ENCODE assay signal across 9 cellular contexts in the genomic region with DNA sequence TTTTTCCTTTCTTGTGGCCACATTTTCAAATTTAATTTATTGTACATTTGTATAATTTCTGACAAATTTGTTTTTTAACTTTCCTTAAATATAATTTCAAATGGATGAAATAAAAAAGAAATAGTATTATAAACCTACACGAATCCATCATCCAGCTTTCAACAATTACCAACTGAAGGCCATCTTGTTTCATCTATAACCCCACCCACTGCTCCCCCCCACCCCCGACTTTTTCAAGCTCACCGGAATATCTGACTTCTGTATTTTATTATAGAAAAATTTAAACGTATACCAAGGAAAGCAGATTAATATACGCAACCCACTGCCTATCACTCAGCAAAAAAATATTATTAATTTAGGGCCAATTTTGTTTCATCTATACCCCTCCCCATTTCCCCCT. TPM values are rescaled to one million over a fixed set of nuclear protein-coding genes. Genes with fewer than 3 reads are reported as not detected.
A peak's percentile ranks its signal among the peaks of the same experiment; 100 is the strongest.
DNase-seq lines count a peak whose midpoint lies in the region; ATAC-seq and TF ChIP-seq lines count a peak whose summit lies in the region.
"Had no signal": no experiment of that assay in that cellular context is flagged by ENCODE, and none has a peak within 500 bp of the region (broad histone marks: within the 10 kb centered on the region; RNA-seq: fewer than 3 reads in every experiment).

No MANE protein-coding gene starts in this region.

- peak overlapping the region; percentile 64 to 89 (median 80) for H3K4me3 ChIP-seq in subcutaneous abdominal adipose tissue (ENCODE audit: low read depth in 1 of 5, low read length in 5 of 5)

- H3K9ac ChIP-seq in subcutaneous abdominal adipose tissue (ENCODE audit: low read length in 5 of 5) = peak overlapping the region in 2 of 5 donors; percentile 86 to 89

- peak; percentile 3 for DNase-seq in activated CD4-positive, alpha-beta T cell treated with anti-CD3 and anti-CD28 coated beads for 48 hours
- DNase-seq in activated CD4-positive, alpha-beta T cell treated with anti-CD3 and anti-CD28 coated beads, Interleukin-2, amount 50 U/mL, for 1 hour = no peak
- DNase-seq in SK-MEL-5 (ENCODE audit: low read depth, low spot score) (peak; percentile 5), foreskin keratinocyte (no peak), SHP77 treated with DMSO at 0.1 percent for 48 hours (lab: John Stamatoyannopoulos, UW) (no peak)
- DNase-seq: stimulated activated CD4-positive, alpha-beta T cell treated with anti-CD3 and anti-CD28 coated beads, Interleukin-4, amount 100 ng/mL, for 24 hours had no signal

- H3K4me1 ChIP-seq in foreskin keratinocyte (peaks cover 6% of the 10 kb centered on the region), subcutaneous abdominal adipose tissue (ENCODE audit: control insufficient read depth in 5 of 5, insufficient read depth in 5 of 5, low read length in 5 of 5) (peaks cover 5 to 15% (median 6%) of the 10 kb centered on the region in 5 donors)

- no peaks in the 10 kb centered on the region for H3K27me3 ChIP-seq in foreskin keratinocyte
- peaks cover 0 to 5% (median 2%) of the 10 kb centered on the region in 5 donors for H3K27me3 ChIP-seq in subcutaneous abdominal adipose tissue (ENCODE audit: control insufficient read depth in 5 of 5, insufficient read depth in 4 of 5, low read length in 5 of 5)

- in situ Hi-C loops in SK-MEL-5 (cut with HindIII; ENCODE audit: low pct_unique_long_range_greater_than_20kb, low sequenced_read_pairs) = no loop called here

- H3K27ac ChIP-seq in foreskin keratinocyte (peak overlapping the region; percentile 100), subcutaneous abdominal adipose tissue (ENCODE audit: low read depth, low read length) (peak overlapping the region; percentile 97)

- no peak for TF ChIP-seq CTCF in foreskin keratinocyte (conservative IDR thresholded peaks at IDR 0.05)

- no peak for ATAC-seq in foreskin keratinocyte
- ATAC-seq in HG03460 (IDR thresholded peaks at IDR 0.05; ENCODE audit: unreplicated experiment) = no peak
- no peak for ATAC-seq in HG03039 (IDR thresholded peaks at IDR 0.05; ENCODE audit: unreplicated experiment)

- peaks cover 0 to 12% (median 8%) of the 10 kb centered on the region in 5 donors for H3K36me3 ChIP-seq in subcutaneous abdominal adipose tissue (ENCODE audit: control insufficient read depth in 5 of 5, insufficient read depth in 5 of 5, low read length in 5 of 5)

- H3K9me3 ChIP-seq in subcutaneous abdominal adipose tissue (ENCODE audit: control insufficient read depth in 5 of 5, low read length in 5 of 5) = no peaks in the 10 kb centered on the region

RNA-seq across cellular contexts. Expression of gene MORF4L2, which starts 1.1 kb away (rescaled TPM):
- 469 and 495 TPM in 2 replicates for total RNA-seq in SK-MEL-5 (2014; rRNA removed; shearing (Covaris generic))
- 381 and 393 TPM in 2 replicates for polyA plus RNA-seq in SK-MEL-5 (2015; cell fraction: cytosol; rRNA removed)
- polyA plus RNA-seq in SK-MEL-5 (2015; cell fraction: nucleus; rRNA removed) = 1,327 and 1,371 TPM in 2 replicates
- total RNA-seq in foreskin keratinocyte = 375 and 426 TPM in 2 replicates
- 213 and 226 TPM in 2 replicates for polyA plus RNA-seq in foreskin keratinocyte

RNA-seq across cellular contexts. Expression of gene TMEM31, which starts 25.3 kb away (rescaled TPM):
- total RNA-seq in SK-MEL-5 (2014; rRNA removed; shearing (Covaris generic)) = not detected in 2 replicates
- not detected in 2 replicates for polyA plus RNA-seq in SK-MEL-5 (2015; cell fraction: cytosol; rRNA removed)
- polyA plus RNA-seq in SK-MEL-5 (2015; cell fraction: nucleus; rRNA removed) = not detected in 2 replicates
- not detected in 2 replicates for total RNA-seq in foreskin keratinocyte
- polyA plus RNA-seq in foreskin keratinocyte = not detected in 2 replicates

RNA-seq across cellular contexts. Expression of gene TCEAL1, which starts 56.6 kb away (rescaled TPM):
- 23.2 and 28.6 TPM in 2 replicates for total RNA-seq in SK-MEL-5 (2014; rRNA removed; shearing (Covaris generic))
- 22.7 and 22.9 TPM in 2 replicates for polyA plus RNA-seq in SK-MEL-5 (2015; cell fraction: cytosol; rRNA removed)
- 58.2 and 66.5 TPM in 2 replicates for polyA plus RNA-seq in SK-MEL-5 (2015; cell fraction: nucleus; rRNA removed)
- 12.6 and 13.4 TPM in 2 replicates for total RNA-seq in foreskin keratinocyte
- 11.6 and 13.9 TPM in 2 replicates for polyA plus RNA-seq in foreskin keratinocyte

Comparison
In these comparisons a context has a peak if more than half of its experiments do, and no peak if none do; other contexts are left out.
1. DNase-seq: peak in activated CD4-positive, alpha-beta T cell treated with anti-CD3 and anti-CD28 coated beads for 48 hours (single experiment) and SK-MEL-5 (single experiment); none in activated CD4-positive, alpha-beta T cell treated with anti-CD3 and anti-CD28 coated beads, Interleukin-2, amount 50 U/mL, for 1 hour (single experiment), foreskin keratinocyte (0 of 2) and SHP77 treated with DMSO at 0.1 percent for 48 hours (single experiment).